In genomic region chr21:34571994-34572393, GRCh38 we compare ENCODE assay signal across 20 cellular contexts. TPM values are rescaled to one million over a fixed set of nuclear protein-coding genes. Genes with fewer than 3 reads are reported as not detected.
"Had no signal": no experiment of that assay in that cellular context is flagged by ENCODE, and none has a peak within 500 bp of the region (broad histone marks: within the 10 kb centered on the region; RNA-seq: fewer than 3 reads in every experiment).

No MANE protein-coding gene starts in this region.

- H3K4me1 ChIP-seq: testis had no signal

- H3K36me3 ChIP-seq: left lung, lower lobe of right lung, pancreas, sigmoid colon, tibial artery had no signal

- H3K9me3 ChIP-seq: left lung, lower lobe of right lung, pancreas, sigmoid colon, testis, tibial artery had no signal

- H3K27me3 ChIP-seq: dorsolateral prefrontal cortex, left lung, pancreas, sigmoid colon, testis, tibial artery had no signal

- H3K4me3 ChIP-seq: dorsolateral prefrontal cortex, left lung, lower lobe of right lung, pancreas, sigmoid colon, testis, tibial artery had no signal

- ATAC-seq: left lung; lower lobe of right lung; naive thymus-derived CD8-positive, alpha-beta T cell; pancreas; stimulated activated effector memory CD8-positive, alpha-beta T cell treated with anti-CD3 and anti-CD28 coated beads, Interleukin-12 subunit alpha, Interleukin-12 subunit beta, amount 100 ng/mL, for 72 hours; stimulated activated naive CD8-positive, alpha-beta T cell treated with anti-CD3 and anti-CD28 coated beads, Interleukin-15, Interleukin-2, amounts not matched to agents 100 U/mL and 50 U/mL, for 24 hours had no signal

- DNase-seq: cerebellar nuclear complex; cortex of kidney; dorsolateral prefrontal cortex; effector CD4-positive, alpha-beta T cell; kidney; left lung; lower lobe of right lung; naive thymus-derived CD8-positive, alpha-beta T cell; occipital lobe; pancreas; retina; sigmoid colon; stimulated activated CD4-positive, alpha-beta T cell treated with anti-CD3 and anti-CD28 coated beads, Interleukin-2, amount 100 ng/mL, for 24 hours; stimulated activated CD4-positive, alpha-beta T cell treated with anti-CD3 and anti-CD28 coated beads, Interleukin-4, amount 100 ng/mL, for 24 hours; stimulated activated naive CD8-positive, alpha-beta T cell treated with anti-CD3 and anti-CD28 coated beads, Interleukin-15, Interleukin-2, amounts not matched to agents 100 U/mL and 50 U/mL, for 24 hours; substantia nigra; testis; tibial artery had no signal

- H3K27ac ChIP-seq: dorsolateral prefrontal cortex, left lung, lower lobe of right lung, pancreas, sigmoid colon, testis, tibial artery had no signal

RNA-seq across cellular contexts. Expression of gene KCNE1, which starts 60.0 kb away (rescaled TPM):
- polyA plus RNA-seq: naive thymus-derived CD8-positive, alpha-beta T cell; neural cell had no signal
